In the genomic region with DNA sequence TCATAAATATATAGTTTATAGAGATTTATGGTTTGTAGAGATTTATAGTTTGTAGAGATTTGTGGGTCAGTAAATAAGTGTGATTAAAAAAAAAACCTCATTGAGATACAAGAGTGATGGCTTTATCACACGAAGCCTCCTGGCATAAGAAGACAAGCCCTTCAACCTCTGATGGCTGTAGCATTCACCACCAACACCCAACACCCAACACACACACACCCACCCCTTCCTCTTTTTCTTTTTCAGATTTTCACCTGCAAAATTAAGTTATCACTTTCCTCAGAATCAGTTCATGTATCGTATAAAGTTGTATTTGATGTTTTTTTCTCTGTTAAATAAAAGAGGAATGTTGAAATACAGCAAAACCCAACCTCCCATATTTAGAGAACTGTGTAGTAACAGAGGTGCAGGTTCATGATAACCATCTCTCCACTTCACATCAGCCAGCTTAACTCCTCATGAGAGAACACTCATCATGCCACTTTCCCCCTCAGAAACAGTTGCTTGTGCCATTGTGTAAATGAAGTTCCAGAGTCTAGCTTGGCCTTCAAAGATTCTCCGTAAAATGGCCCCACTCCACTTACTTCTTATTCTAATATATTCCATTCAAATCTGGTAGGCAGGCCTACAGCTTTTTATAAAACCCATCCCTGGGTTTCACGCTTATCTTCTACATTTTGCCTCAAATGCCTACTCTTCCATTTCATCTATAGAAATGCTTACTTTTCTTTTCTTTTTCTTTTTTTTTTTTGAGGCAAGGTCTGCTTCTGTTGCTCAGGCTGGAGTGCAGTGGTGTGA, we compare ENCODE assay signal across 9 cellular contexts.
DNase-seq lines count a peak whose midpoint lies in the region; ATAC-seq and TF ChIP-seq lines count a peak whose summit lies in the region.
"Had no signal": no experiment of that assay in that cellular context is flagged by ENCODE, and none has a peak within 500 bp of the region (broad histone marks: within the 10 kb centered on the region; RNA-seq: fewer than 3 reads in every experiment).

No MANE protein-coding gene starts in this region.

- peaks cover 57% of the 10 kb centered on the region for H3K36me3 Mint-ChIP-seq in activated CD4-positive, alpha-beta T cell treated with anti-CD3 and anti-CD28 coated beads, Interleukin-2, amount 10 ng/mL, durations not matched to agents 7 days and 5 days (ENCODE audit: low read depth)
- peaks cover 23% of the 10 kb centered on the region for H3K36me3 Mint-ChIP-seq in T-cell

- no peak for TF ChIP-seq CTCF in epithelial cell of proximal tubule (conservative IDR thresholded peaks at IDR 0.05; ENCODE audit: low read depth, low read length)

- no peak for ATAC-seq in T-cell (replicated peaks in 1 of 4)
- ATAC-seq in stimulated activated naive CD8-positive, alpha-beta T cell treated with anti-CD3 and anti-CD28 coated beads, Interleukin-15, amount 100 ng/mL, for 72 hours = no peak

- peak overlapping the region; percentile 46 for H3K4me3 ChIP-seq in epithelial cell of proximal tubule (ENCODE audit: low read depth, low read length)

- H3K4me1 Mint-ChIP-seq in activated CD4-positive, alpha-beta T cell treated with anti-CD3 and anti-CD28 coated beads, Interleukin-2, amount 10 ng/mL, durations not matched to agents 7 days and 5 days = peaks cover 60% of the 10 kb centered on the region
- H3K4me1 Mint-ChIP-seq in T-cell = peaks cover 60 to 73% (median 65%) of the 10 kb centered on the region in 3 donors
- peaks cover 62% of the 10 kb centered on the region for H3K4me1 Mint-ChIP-seq in stimulated activated naive CD8-positive, alpha-beta T cell treated with anti-CD3 and anti-CD28 coated beads, Interleukin-15, amount 100 ng/mL, for 72 hours

- peak overlapping the region; percentile 84 for H3K27ac Mint-ChIP-seq in activated CD4-positive, alpha-beta T cell treated with anti-CD3 and anti-CD28 coated beads, Interleukin-2, amount 10 ng/mL, durations not matched to agents 7 days and 5 days
- peak overlapping the region; percentile 91 to 93 for H3K27ac Mint-ChIP-seq in T-cell
- peak overlapping the region; percentile 93 to 96 for H3K27ac Mint-ChIP-seq in stimulated activated naive CD8-positive, alpha-beta T cell treated with anti-CD3 and anti-CD28 coated beads, Interleukin-15, amount 100 ng/mL, for 72 hours

- H3K27me3 Mint-ChIP-seq in activated CD4-positive, alpha-beta T cell treated with anti-CD3 and anti-CD28 coated beads, Interleukin-2, amount 10 ng/mL, durations not matched to agents 7 days and 5 days = no peaks in the 10 kb centered on the region
- H3K27me3 Mint-ChIP-seq in T-cell = no peaks in the 10 kb centered on the region
- no peaks in the 10 kb centered on the region for H3K27me3 Mint-ChIP-seq in stimulated activated naive CD8-positive, alpha-beta T cell treated with anti-CD3 and anti-CD28 coated beads, Interleukin-15, amount 100 ng/mL, for 72 hours

- H3K9me3 Mint-ChIP-seq in activated CD4-positive, alpha-beta T cell treated with anti-CD3 and anti-CD28 coated beads, Interleukin-2, amount 10 ng/mL, durations not matched to agents 7 days and 5 days = no peaks in the 10 kb centered on the region
- H3K9me3 Mint-ChIP-seq in T-cell = no peaks in the 10 kb centered on the region
- H3K9me3 Mint-ChIP-seq in stimulated activated naive CD8-positive, alpha-beta T cell treated with anti-CD3 and anti-CD28 coated beads, Interleukin-15, amount 100 ng/mL, for 72 hours = no peaks in the 10 kb centered on the region

- POLR2A ChIA-PET in activated CD4-positive, alpha-beta T cell treated with anti-CD3 and anti-CD28 coated beads, Interleukin-2, amount 10 ng/mL, durations not matched to agents 7 days and 5 days (lab: Charles Lee) = interaction anchor here (0.6 to 1.0 kb wide), 3 partner anchors 12 to 95 kb away, joined by 3 to 4 read pairs (median 3); no protein-coding TSS in a partner anchor
- POLR2A ChIA-PET in T-cell (lab: Charles Lee) = interaction anchor here (0.6 to 1.1 kb wide), 6 partner anchors 9 to 591 kb away, joined by 3 to 8 read pairs (median 3); no protein-coding TSS in a partner anchor

- peak overlapping the region; percentile 76 for H3K4me3 Mint-ChIP-seq in activated CD4-positive, alpha-beta T cell treated with anti-CD3 and anti-CD28 coated beads, Interleukin-2, amount 10 ng/mL, durations not matched to agents 7 days and 5 days
- H3K4me3 Mint-ChIP-seq in T-cell = peak overlapping the region; percentile 75 to 98 (median 80)
- peak overlapping the region; percentile 80 to 90 for H3K4me3 Mint-ChIP-seq in stimulated activated naive CD8-positive, alpha-beta T cell treated with anti-CD3 and anti-CD28 coated beads, Interleukin-15, amount 100 ng/mL, for 72 hours

- DNase-seq in activated CD4-positive, alpha-beta T cell treated with anti-CD3 and anti-CD28 coated beads, Interleukin-2, amount 10 ng/mL, durations not matched to agents 7 days and 5 days = no peak
- DNase-seq in activated CD4-positive, alpha-beta T cell treated with anti-CD3 and anti-CD28 coated beads, Interleukin-2, amount 50 U/mL, for 48 hours = no peak
- no peak for DNase-seq in T-cell
- DNase-seq in epithelial cell of proximal tubule (ENCODE audit: low read depth) = no peak
- no peak for DNase-seq in stimulated activated naive CD8-positive, alpha-beta T cell treated with anti-CD3 and anti-CD28 coated beads, Interleukin-15, amount 100 ng/mL, for 72 hours
- DNase-seq in GOT3 (lab: John Stamatoyannopoulos, UW) = no peak
- no peak for DNase-seq in NCI-H2081 treated with DMSO at 0.1 percent for 48 hours (lab: John Stamatoyannopoulos, UW)
- no peak for DNase-seq in superior temporal gyrus (ENCODE audit: extremely low spot score)
- DNase-seq: Right ventricle myocardium superior had no signal

- CTCF ChIA-PET in activated CD4-positive, alpha-beta T cell treated with anti-CD3 and anti-CD28 coated beads, Interleukin-2, amount 10 ng/mL, durations not matched to agents 7 days and 5 days (lab: Charles Lee) = interaction anchor here (0.6 to 2.4 kb wide), 7 partner anchors 9 to 792 kb away, joined by 3 to 8 read pairs (median 4); no protein-coding TSS in a partner anchor
- CTCF ChIA-PET in T-cell (lab: Charles Lee) = interaction anchor here (0.6 to 2.1 kb wide), 4 partner anchors 13 to 62 kb away, joined by 3 to 6 read pairs (median 4); no protein-coding TSS in a partner anchor
